In genomic region chr19:17877696-17878095, GRCh38 we compare ENCODE assay signal across 34 cellular contexts. TPM values are rescaled to one million over a fixed set of nuclear protein-coding genes. Genes with fewer than 3 reads are reported as not detected.
"Had no signal": no experiment of that assay in that cellular context is flagged by ENCODE, and none has a peak within 500 bp of the region (broad histone marks: within the 10 kb centered on the region; RNA-seq: fewer than 3 reads in every experiment).

No MANE protein-coding gene starts in this region.

- H3K36me3 ChIP-seq: adrenal gland, esophagus squamous epithelium, gastroesophageal sphincter, WERI-Rb-1 had no signal

- H3K4me1 ChIP-seq: adrenal gland had no signal

- DNase-seq: activated B cell treated with CpG ODN at 0.5 μM for 24 hours; activated CD4-positive, alpha-beta T cell treated with anti-CD3 and anti-CD28 coated beads for 48 hours; activated CD4-positive, alpha-beta T cell treated with anti-CD3 and anti-CD28 coated beads, Interleukin-2, amount 50 U/mL, for 1 hour; activated CD4-positive, alpha-beta T cell treated with anti-CD3 and anti-CD28 coated beads, Interleukin-2, amount 50 U/mL, for 48 hours; activated CD8-positive, alpha-beta memory T cell treated with anti-CD3 and anti-CD28 coated beads, Interleukin-2, amount 50 U/mL, for 48 hours; activated effector memory CD4-positive, alpha-beta T cell treated with Interleukin-2 at 50 U/mL for 16 hours; activated naive CD4-positive, alpha-beta T cell treated with anti-CD3 and anti-CD28 coated beads for 36 hours; activated naive CD8-positive, alpha-beta T cell treated with anti-CD3 and anti-CD28 coated beads for 36 hours; activated naive CD8-positive, alpha-beta T cell treated with anti-CD3 and anti-CD28 coated beads, Interleukin-2, amount 50 U/mL, for 24 hours; activated T-cell treated with anti-CD3 and anti-CD28 coated beads for 4 hours; activated T-cell treated with anti-CD3 and anti-CD28 coated beads, Interleukin-2, amount 50 U/mL, for 24 hours; adrenal gland; amygdala; aorta; body of pancreas; caudate nucleus; cortex of kidney; effector CD8-positive, alpha-beta T cell; esophagus squamous epithelium; foreskin melanocyte; T-helper 1 cell; T-helper 17 cell; T1000; WERI-Rb-1 had no signal

- ATAC-seq: activated CD4-positive, CD25-positive, alpha-beta regulatory T cell treated with anti-CD3 and anti-CD28 coated beads, Interleukin-2, amount 50 U/mL, for 24 hours; activated naive CD8-positive, alpha-beta T cell treated with anti-CD3 and anti-CD28 coated beads, Interleukin-2, amount 50 U/mL, for 24 hours; activated T-helper 17 cell treated with anti-CD3 and anti-CD28 coated beads, Interleukin-2, amount 50 U/mL, for 72 hours; body of pancreas; gastroesophageal sphincter; T-helper 17 cell had no signal

- H3K9me3 ChIP-seq: adrenal gland, body of pancreas, esophagus squamous epithelium, gastroesophageal sphincter had no signal

- H3K4me3 ChIP-seq: adrenal gland, body of pancreas, esophagus squamous epithelium, gastroesophageal sphincter had no signal

- H3K27ac ChIP-seq: adrenal gland, body of pancreas, epithelial cell of prostate, esophagus squamous epithelium, gastroesophageal sphincter, WERI-Rb-1 had no signal

RNA-seq across cellular contexts. Expression of gene SLC5A5, which starts 6.0 kb away (rescaled TPM):
- total RNA-seq: adrenal gland, aorta, body of pancreas, chondrocyte, dermis microvascular lymphatic vessel endothelial cell, endothelial cell of umbilical vein, fibroblast of lung, fibroblast of villous mesenchyme, glomerular endothelial cell had no signal
- polyA plus RNA-seq: endothelial cell of umbilical vein, fibroblast of lung had no signal

RNA-seq across cellular contexts. Expression of gene INSL3, which starts 56.4 kb away (rescaled TPM):
- total RNA-seq: aorta, body of pancreas, chondrocyte, dermis microvascular lymphatic vessel endothelial cell, endothelial cell of umbilical vein, esophagus squamous epithelium, fibroblast of lung, fibroblast of villous mesenchyme, gastroesophageal sphincter, glomerular endothelial cell had no signal
- polyA plus RNA-seq: aorta, endothelial cell of umbilical vein, fibroblast of lung had no signal
